Comparison of ENCODE assay signal across 12 cellular contexts in the genomic region with DNA sequence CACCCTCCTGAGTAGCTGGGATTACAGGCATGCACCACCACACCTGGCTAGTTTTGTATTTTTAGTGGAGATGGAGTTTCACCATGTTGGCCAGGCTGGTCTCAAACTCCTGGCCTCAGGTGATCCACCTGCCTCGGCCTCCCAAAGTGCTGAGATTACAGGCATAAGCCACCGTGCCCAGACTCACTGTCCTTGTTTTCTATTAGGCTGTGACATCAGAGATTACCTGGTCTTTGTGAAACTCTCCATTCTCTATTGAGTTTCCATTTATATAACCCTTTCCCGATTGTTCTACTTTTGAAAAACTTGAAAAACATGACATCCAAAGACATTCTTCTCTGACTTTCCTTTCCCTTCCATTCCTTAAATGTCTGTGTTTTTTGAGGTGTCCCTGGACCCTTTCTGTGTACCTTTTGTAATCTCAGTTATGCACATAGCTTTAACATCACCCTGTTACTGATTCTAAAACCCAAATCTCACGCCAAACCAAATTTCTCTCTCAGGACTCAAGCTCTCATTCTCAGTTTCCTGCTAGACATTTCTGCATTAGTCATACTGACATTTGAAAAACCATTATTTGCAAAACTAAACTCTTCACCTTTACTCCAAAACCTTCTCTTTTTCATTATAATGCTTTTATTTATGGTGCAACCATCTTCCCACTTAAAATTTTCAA.
DNase-seq lines count a peak whose midpoint lies in the region; ATAC-seq and TF ChIP-seq lines count a peak whose summit lies in the region.
"Had no signal": no experiment of that assay in that cellular context is flagged by ENCODE, and none has a peak within 500 bp of the region (broad histone marks: within the 10 kb centered on the region; RNA-seq: fewer than 3 reads in every experiment).

No MANE protein-coding gene starts in this region.

- no peaks in the 10 kb centered on the region for H3K4me1 ChIP-seq in gastrocnemius medialis
- H3K4me1 ChIP-seq: Peyer's patch had no signal

- H3K27ac ChIP-seq in gastrocnemius medialis: no peak overlapping the region
- H3K27ac ChIP-seq: epithelial cell of prostate, Peyer's patch had no signal

- intact Hi-C loops in gastrocnemius medialis (cut with DNase I; ENCODE audit: low total_unique reads): no loop called here

- in situ Hi-C loops in gastrocnemius medialis (cut with MboI; ENCODE audit: low sequenced_read_pairs in 4 of 4): no loop called here

- TF ChIP-seq CTCF in gastrocnemius medialis (IDR thresholded peaks at IDR 0.05 in 4 of 5, conservative IDR thresholded peaks at IDR 0.05 in 1 of 5): no peak

- no peaks in the 10 kb centered on the region for H3K9me3 ChIP-seq in gastrocnemius medialis
- H3K9me3 ChIP-seq: Peyer's patch had no signal

- ATAC-seq in GM18511 (IDR thresholded peaks at IDR 0.05; ENCODE audit: unreplicated experiment): peak; percentile 80
- ATAC-seq in GM21360 (IDR thresholded peaks at IDR 0.05; ENCODE audit: unreplicated experiment): peak; percentile 74
- peak; percentile 84 for ATAC-seq in HG02852 (IDR thresholded peaks at IDR 0.05; ENCODE audit: unreplicated experiment)
- ATAC-seq in HG03457 (IDR thresholded peaks at IDR 0.05; ENCODE audit: unreplicated experiment): peak; percentile 67
- no peak for ATAC-seq in gastrocnemius medialis
- ATAC-seq: T-helper 17 cell had no signal

- DNase-seq in epidermal melanocyte (ENCODE audit: insufficient read length, low spot score) (no peak), gastrocnemius medialis (no peak), GM19240 (ENCODE audit: insufficient read length, low spot score) (no peak)
- no peak for DNase-seq in activated effector memory CD4-positive, alpha-beta T cell treated with anti-CD3 and anti-CD28 coated beads, Interleukin-2, amount 50 U/mL, for 16 hours
- DNase-seq: activated naive CD4-positive, alpha-beta T cell treated with anti-CD3 and anti-CD28 coated beads for 36 hours; Peyer's patch; T-helper 17 cell had no signal

- no peaks in the 10 kb centered on the region for H3K27me3 ChIP-seq in gastrocnemius medialis
- H3K27me3 ChIP-seq: Peyer's patch had no signal

- no peak overlapping the region for H3K4me3 ChIP-seq in gastrocnemius medialis
- H3K4me3 ChIP-seq: Peyer's patch had no signal

- TF ChIP-seq POLR2A in gastrocnemius medialis (IDR thresholded peaks at IDR 0.05): no peak

- H3K36me3 ChIP-seq in gastrocnemius medialis: no peaks in the 10 kb centered on the region
- H3K36me3 ChIP-seq: Peyer's patch had no signal

Comparison
In these comparisons a context has a peak if more than half of its experiments do, and no peak if none do; other contexts are left out.
1. ATAC-seq: peak in GM18511 (single experiment), GM21360 (single experiment), HG02852 (single experiment) and HG03457 (single experiment); none in gastrocnemius medialis (0 of 2).